1 cellular context compared by ENCODE assay signal in genomic region chr10:49611166-49611814, GRCh38.
A peak's percentile ranks its signal among the peaks of the same experiment; 100 is the strongest.
TF ChIP-seq lines count a peak whose summit lies in the region.

No MANE protein-coding gene starts in this region.

TF ChIP-seq in H1, 55 proteins besides CTCF, POLR2A, EP300 and RAD21:
- TF ChIP-seq SUZ12 (IDR thresholded peaks at IDR 0.05; ENCODE audit: low read length) = peak; percentile 85
- TF ChIP-seq, protein P1, sequence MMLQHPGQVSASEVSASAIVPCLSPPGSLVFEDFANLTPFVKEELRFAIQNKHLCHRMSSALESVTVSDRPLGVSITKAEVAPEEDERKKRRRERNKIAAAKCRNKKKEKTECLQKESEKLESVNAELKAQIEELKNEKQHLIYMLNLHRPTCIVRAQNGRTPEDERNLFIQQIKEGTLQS (IDR thresholded peaks at IDR 0.05; ENCODE audit: insufficient read depth, low read depth, low read length) = no peak
- no peak for TF ChIP-seq SP4 (IDR thresholded peaks at IDR 0.05; ENCODE audit: low read length)
- TF ChIP-seq, protein P2, sequence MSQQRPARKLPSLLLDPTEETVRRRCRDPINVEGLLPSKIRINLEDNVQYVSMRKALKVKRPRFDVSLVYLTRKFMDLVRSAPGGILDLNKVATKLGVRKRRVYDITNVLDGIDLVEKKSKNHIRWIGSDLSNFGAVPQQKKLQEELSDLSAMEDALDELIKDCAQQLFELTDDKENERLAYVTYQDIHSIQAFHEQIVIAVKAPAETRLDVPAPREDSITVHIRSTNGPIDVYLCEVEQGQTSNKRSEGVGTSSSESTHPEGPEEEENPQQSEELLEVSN (IDR thresholded peaks at IDR 0.05) = peak; percentile 86
- TF ChIP-seq MAX (IDR thresholded peaks at IDR 0.05) = peak; percentile 85
- TF ChIP-seq EZH2 (IDR thresholded peaks at IDR 0.05; ENCODE audit: low read depth, low read length, severe bottlenecking) = peak; percentile 97
- peak; percentile 62 for TF ChIP-seq RNF2 (IDR thresholded peaks at IDR 0.05; ENCODE audit: borderline replicate concordance, low read depth, low read length, missing control alignments, poor library complexity, severe bottlenecking)
